ENCODE assay signal across 2 cellular contexts in genomic region chr1:187442590-187442989, GRCh38.
TF ChIP-seq lines count a peak whose summit lies in the region.

No MANE protein-coding gene starts in this region.

TF ChIP-seq in GM23338, 12 proteins besides CTCF, POLR2A, EP300 and RAD21:
- no peak for TF ChIP-seq REST (IDR thresholded peaks at IDR 0.05; ENCODE audit: unreplicated experiment)
- TF ChIP-seq ZNF331 (CRISPR knock-in tag; IDR thresholded peaks at IDR 0.05; ENCODE audit: low read depth), result no peak
- no peak for TF ChIP-seq ZNF114 (CRISPR knock-in tag; IDR thresholded peaks at IDR 0.05)
- TF ChIP-seq EZH2phosphoT487 (IDR thresholded peaks at IDR 0.05; ENCODE audit: unreplicated experiment), result no peak
- TF ChIP-seq JUNB (IDR thresholded peaks at IDR 0.05; ENCODE audit: unreplicated experiment), result no peak
- no peak for TF ChIP-seq STAT1 (IDR thresholded peaks at IDR 0.05; ENCODE audit: unreplicated experiment)
- no peak for TF ChIP-seq NANOG (IDR thresholded peaks at IDR 0.05; ENCODE audit: borderline replicate concordance)
- TF ChIP-seq, protein P1, sequence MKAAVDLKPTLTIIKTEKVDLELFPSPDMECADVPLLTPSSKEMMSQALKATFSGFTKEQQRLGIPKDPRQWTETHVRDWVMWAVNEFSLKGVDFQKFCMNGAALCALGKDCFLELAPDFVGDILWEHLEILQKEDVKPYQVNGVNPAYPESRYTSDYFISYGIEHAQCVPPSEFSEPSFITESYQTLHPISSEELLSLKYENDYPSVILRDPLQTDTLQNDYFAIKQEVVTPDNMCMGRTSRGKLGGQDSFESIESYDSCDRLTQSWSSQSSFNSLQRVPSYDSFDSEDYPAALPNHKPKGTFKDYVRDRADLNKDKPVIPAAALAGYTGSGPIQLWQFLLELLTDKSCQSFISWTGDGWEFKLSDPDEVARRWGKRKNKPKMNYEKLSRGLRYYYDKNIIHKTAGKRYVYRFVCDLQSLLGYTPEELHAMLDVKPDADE (IDR thresholded peaks at IDR 0.05), result no peak
- TF ChIP-seq, protein P2, sequence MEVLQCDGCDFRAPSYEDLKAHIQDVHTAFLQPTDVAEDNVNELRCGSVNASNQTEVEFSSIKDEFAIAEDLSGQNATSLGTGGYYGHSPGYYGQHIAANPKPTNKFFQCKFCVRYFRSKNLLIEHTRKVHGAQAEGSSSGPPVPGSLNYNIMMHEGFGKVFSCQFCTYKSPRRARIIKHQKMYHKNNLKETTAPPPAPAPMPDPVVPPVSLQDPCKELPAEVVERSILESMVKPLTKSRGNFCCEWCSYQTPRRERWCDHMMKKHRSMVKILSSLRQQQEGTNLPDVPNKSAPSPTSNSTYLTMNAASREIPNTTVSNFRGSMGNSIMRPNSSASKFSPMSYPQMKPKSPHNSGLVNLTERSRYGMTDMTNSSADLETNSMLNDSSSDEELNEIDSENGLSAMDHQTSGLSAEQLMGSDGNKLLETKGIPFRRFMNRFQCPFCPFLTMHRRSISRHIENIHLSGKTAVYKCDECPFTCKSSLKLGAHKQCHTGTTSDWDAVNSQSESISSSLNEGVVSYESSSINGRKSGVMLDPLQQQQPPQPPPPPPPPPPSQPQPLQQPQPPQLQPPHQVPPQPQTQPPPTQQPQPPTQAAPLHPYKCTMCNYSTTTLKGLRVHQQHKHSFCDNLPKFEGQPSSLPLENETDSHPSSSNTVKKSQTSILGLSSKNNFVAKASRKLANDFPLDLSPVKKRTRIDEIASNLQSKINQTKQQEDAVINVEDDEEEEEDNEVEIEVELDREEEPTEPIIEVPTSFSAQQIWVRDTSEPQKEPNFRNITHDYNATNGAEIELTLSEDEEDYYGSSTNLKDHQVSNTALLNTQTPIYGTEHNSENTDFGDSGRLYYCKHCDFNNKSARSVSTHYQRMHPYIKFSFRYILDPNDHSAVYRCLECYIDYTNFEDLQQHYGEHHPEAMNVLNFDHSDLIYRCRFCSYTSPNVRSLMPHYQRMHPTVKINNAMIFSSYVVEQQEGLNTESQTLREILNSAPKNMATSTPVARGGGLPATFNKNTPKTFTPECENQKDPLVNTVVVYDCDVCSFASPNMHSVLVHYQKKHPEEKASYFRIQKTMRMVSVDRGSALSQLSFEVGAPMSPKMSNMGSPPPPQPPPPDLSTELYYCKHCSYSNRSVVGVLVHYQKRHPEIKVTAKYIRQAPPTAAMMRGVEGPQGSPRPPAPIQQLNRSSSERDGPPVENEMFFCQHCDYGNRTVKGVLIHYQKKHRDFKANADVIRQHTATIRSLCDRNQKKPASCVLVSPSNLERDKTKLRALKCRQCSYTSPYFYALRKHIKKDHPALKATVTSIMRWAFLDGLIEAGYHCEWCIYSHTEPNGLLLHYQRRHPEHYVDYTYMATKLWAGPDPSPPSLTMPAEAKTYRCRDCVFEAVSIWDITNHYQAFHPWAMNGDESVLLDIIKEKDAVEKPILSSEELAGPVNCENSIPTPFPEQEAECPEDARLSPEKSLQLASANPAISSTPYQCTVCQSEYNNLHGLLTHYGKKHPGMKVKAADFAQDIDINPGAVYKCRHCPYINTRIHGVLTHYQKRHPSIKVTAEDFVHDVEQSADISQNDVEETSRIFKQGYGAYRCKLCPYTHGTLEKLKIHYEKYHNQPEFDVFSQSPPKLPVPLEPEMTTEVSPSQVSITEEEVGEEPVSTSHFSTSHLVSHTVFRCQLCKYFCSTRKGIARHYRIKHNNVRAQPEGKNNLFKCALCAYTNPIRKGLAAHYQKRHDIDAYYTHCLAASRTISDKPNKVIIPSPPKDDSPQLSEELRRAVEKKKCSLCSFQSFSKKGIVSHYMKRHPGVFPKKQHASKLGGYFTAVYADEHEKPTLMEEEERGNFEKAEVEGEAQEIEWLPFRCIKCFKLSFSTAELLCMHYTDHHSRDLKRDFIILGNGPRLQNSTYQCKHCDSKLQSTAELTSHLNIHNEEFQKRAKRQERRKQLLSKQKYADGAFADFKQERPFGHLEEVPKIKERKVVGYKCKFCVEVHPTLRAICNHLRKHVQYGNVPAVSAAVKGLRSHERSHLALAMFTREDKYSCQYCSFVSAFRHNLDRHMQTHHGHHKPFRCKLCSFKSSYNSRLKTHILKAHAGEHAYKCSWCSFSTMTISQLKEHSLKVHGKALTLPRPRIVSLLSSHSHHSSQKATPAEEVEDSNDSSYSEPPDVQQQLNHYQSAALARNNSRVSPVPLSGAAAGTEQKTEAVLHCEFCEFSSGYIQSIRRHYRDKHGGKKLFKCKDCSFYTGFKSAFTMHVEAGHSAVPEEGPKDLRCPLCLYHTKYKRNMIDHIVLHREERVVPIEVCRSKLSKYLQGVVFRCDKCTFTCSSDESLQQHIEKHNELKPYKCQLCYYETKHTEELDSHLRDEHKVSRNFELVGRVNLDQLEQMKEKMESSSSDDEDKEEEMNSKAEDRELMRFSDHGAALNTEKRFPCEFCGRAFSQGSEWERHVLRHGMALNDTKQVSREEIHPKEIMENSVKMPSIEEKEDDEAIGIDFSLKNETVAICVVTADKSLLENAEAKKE (CRISPR knock-in tag; IDR thresholded peaks at IDR 0.05), result no peak
- TF ChIP-seq POLR2AphosphoS5 (IDR thresholded peaks at IDR 0.05; ENCODE audit: low read depth), result no peak
- TF ChIP-seq EZH2 (IDR thresholded peaks at IDR 0.05; ENCODE audit: low read depth, unreplicated experiment), result no peak
- no peak for TF ChIP-seq CREB1 (CRISPR knock-in tag; IDR thresholded peaks at IDR 0.05; ENCODE audit: low read depth)

TF ChIP-seq in GM12878, 131 proteins besides CTCF, POLR2A, EP300 and RAD21 (continued from another document):
- no peak for TF ChIP-seq NKRF (conservative IDR thresholded peaks at IDR 0.05)
